ENCODE assay signal across 25 cellular contexts in genomic region chr12:72207094-72207493, GRCh38.
A peak's percentile ranks its signal among the peaks of the same experiment; 100 is the strongest.
DNase-seq lines count a peak whose midpoint lies in the region; ATAC-seq and TF ChIP-seq lines count a peak whose summit lies in the region.
"Had no signal": no experiment of that assay in that cellular context is flagged by ENCODE, and none has a peak within 500 bp of the region (broad histone marks: within the 10 kb centered on the region; RNA-seq: fewer than 3 reads in every experiment).

No MANE protein-coding gene starts in this region.

- DNase-seq in NCI-H748 (lab: John Stamatoyannopoulos, UW; ENCODE audit: unreplicated experiment) (peak; percentile 37), NCI-H748 treated with DMSO at 0.1 percent for 48 hours (lab: John Stamatoyannopoulos, UW) (no peak), NCI-H510A (lab: John Stamatoyannopoulos, UW) (peak; percentile 40), caudate nucleus (lab: John Stamatoyannopoulos, UW) (no peak), suprapubic skin (ENCODE audit: low spot score in 2 of 2) (no peak), upper lobe of right lung (no peak), Peyer's patch (no peak)
- DNase-seq in naive thymus-derived CD8-positive, alpha-beta T cell = no peak
- DNase-seq: activated CD4-positive, alpha-beta T cell treated with anti-CD3 and anti-CD28 coated beads, Interleukin-2, amount 10 ng/mL, durations not matched to agents 24 days and 14 days; activated naive CD8-positive, alpha-beta T cell treated with anti-CD3 and anti-CD28 coated beads, Interleukin-2, amount 50 U/mL, for 24 hours; activated T-cell treated with anti-CD3 and anti-CD28 coated beads, Interleukin-2, amount 50 U/mL, for 4 hours; CD8-positive, alpha-beta T cell; dermis blood vessel endothelial cell; GDM1; H9; left ventricle myocardium superior; NCI-H1105; stimulated activated naive CD8-positive, alpha-beta T cell treated with anti-CD3 and anti-CD28 coated beads, Interleukin-15, amount 100 ng/mL, for 72 hours; thyroid gland had no signal

- H3K27ac ChIP-seq in caudate nucleus (ENCODE audit: low read depth, low read length) = peak overlapping the region; percentile 54
- no peak overlapping the region for H3K27ac ChIP-seq in suprapubic skin
- no peak overlapping the region for H3K27ac ChIP-seq in upper lobe of right lung
- H3K27ac ChIP-seq in Peyer's patch = no peak overlapping the region
- H3K27ac ChIP-seq: skin epidermis, thyroid gland, VCaP had no signal

- no peak for ATAC-seq in upper lobe of right lung
- ATAC-seq in naive thymus-derived CD8-positive, alpha-beta T cell = no peak
- ATAC-seq: activated naive CD8-positive, alpha-beta T cell treated with anti-CD3 and anti-CD28 coated beads, Interleukin-2, amount 50 U/mL, for 24 hours; activated T-cell treated with anti-CD3 and anti-CD28 coated beads, Interleukin-2, amount 50 U/mL, for 4 hours; CD8-positive, alpha-beta T cell; left ventricle myocardium superior; Right ventricle myocardium inferior; stimulated activated naive CD8-positive, alpha-beta T cell treated with anti-CD3 and anti-CD28 coated beads, Interleukin-15, amount 100 ng/mL, for 72 hours had no signal

- POLR2A ChIA-PET in naive thymus-derived CD8-positive, alpha-beta T cell (lab: Charles Lee) = no interaction called here

- no peak for TF ChIP-seq EP300 in suprapubic skin (IDR thresholded peaks at IDR 0.05)

- H3K27me3 ChIP-seq in suprapubic skin (no peaks in the 10 kb centered on the region), upper lobe of right lung (no peaks in the 10 kb centered on the region), Peyer's patch (no peaks in the 10 kb centered on the region)
- H3K27me3 ChIP-seq: thyroid gland had no signal

- no peaks in the 10 kb centered on the region for H3K36me3 Mint-ChIP-seq in naive thymus-derived CD8-positive, alpha-beta T cell
- H3K36me3 Mint-ChIP-seq: CD8-positive, alpha-beta T cell had no signal

- H3K4me3 Mint-ChIP-seq in naive thymus-derived CD8-positive, alpha-beta T cell = no peak overlapping the region
- H3K4me3 Mint-ChIP-seq: activated CD4-positive, alpha-beta T cell treated with anti-CD3 and anti-CD28 coated beads, Interleukin-2, amount 10 ng/mL, durations not matched to agents 24 days and 14 days; activated naive CD8-positive, alpha-beta T cell treated with anti-CD3 and anti-CD28 coated beads, Interleukin-2, amount 50 U/mL, for 24 hours; activated T-cell treated with anti-CD3 and anti-CD28 coated beads, Interleukin-2, amount 50 U/mL, for 4 hours; B cell; CD8-positive, alpha-beta T cell; central memory CD8-positive, alpha-beta T cell; H9; stimulated activated naive CD8-positive, alpha-beta T cell treated with anti-CD3 and anti-CD28 coated beads, Interleukin-15, amount 100 ng/mL, for 72 hours; T-helper 2 cell treated with Interferon-gamma antibody and Interleukin-4, amounts not matched to agents 5 μg/mL and 100 μg/mL, for 36 hours had no signal

- H3K9me3 ChIP-seq in suprapubic skin (no peaks in the 10 kb centered on the region), upper lobe of right lung (no peaks in the 10 kb centered on the region), Peyer's patch (no peaks in the 10 kb centered on the region)
- H3K9me3 ChIP-seq: thyroid gland had no signal

- TF ChIP-seq POLR2A in suprapubic skin (IDR thresholded peaks at IDR 0.05) (no peak), Peyer's patch (IDR thresholded peaks at IDR 0.05) (no peak)

- H3K36me3 ChIP-seq in suprapubic skin (no peaks in the 10 kb centered on the region), upper lobe of right lung (no peaks in the 10 kb centered on the region), Peyer's patch (no peaks in the 10 kb centered on the region)
- H3K36me3 ChIP-seq: thyroid gland had no signal

- no peaks in the 10 kb centered on the region for H3K4me1 Mint-ChIP-seq in naive thymus-derived CD8-positive, alpha-beta T cell
- H3K4me1 Mint-ChIP-seq: activated CD4-positive, alpha-beta T cell treated with anti-CD3 and anti-CD28 coated beads, Interleukin-2, amount 10 ng/mL, durations not matched to agents 24 days and 14 days; activated naive CD8-positive, alpha-beta T cell treated with anti-CD3 and anti-CD28 coated beads, Interleukin-2, amount 50 U/mL, for 24 hours; B cell; central memory CD8-positive, alpha-beta T cell; stimulated activated naive CD8-positive, alpha-beta T cell treated with anti-CD3 and anti-CD28 coated beads, Interleukin-15, amount 100 ng/mL, for 72 hours had no signal

- TF ChIP-seq CTCF in suprapubic skin (IDR thresholded peaks at IDR 0.05) (no peak), upper lobe of right lung (IDR thresholded peaks at IDR 0.05) (no peak), Peyer's patch (IDR thresholded peaks at IDR 0.05) (no peak)

- no peaks in the 10 kb centered on the region for H3K4me1 ChIP-seq in suprapubic skin
- H3K4me1 ChIP-seq in upper lobe of right lung = no peaks in the 10 kb centered on the region
- no peaks in the 10 kb centered on the region for H3K4me1 ChIP-seq in Peyer's patch
- H3K4me1 ChIP-seq: thyroid gland had no signal

- H3K27me3 Mint-ChIP-seq in naive thymus-derived CD8-positive, alpha-beta T cell = peaks cover 0 to 9% (median 0%) of the 10 kb centered on the region in 5 donors
- H3K27me3 Mint-ChIP-seq: activated CD4-positive, alpha-beta T cell treated with anti-CD3 and anti-CD28 coated beads, Interleukin-2, amount 10 ng/mL, durations not matched to agents 24 days and 14 days; activated naive CD8-positive, alpha-beta T cell treated with anti-CD3 and anti-CD28 coated beads, Interleukin-2, amount 50 U/mL, for 24 hours; B cell; central memory CD8-positive, alpha-beta T cell; stimulated activated naive CD8-positive, alpha-beta T cell treated with anti-CD3 and anti-CD28 coated beads, Interleukin-15, amount 100 ng/mL, for 72 hours had no signal

- H3K27ac Mint-ChIP-seq in naive thymus-derived CD8-positive, alpha-beta T cell = no peak overlapping the region
- H3K27ac Mint-ChIP-seq: activated CD4-positive, alpha-beta T cell treated with anti-CD3 and anti-CD28 coated beads, Interleukin-2, amount 10 ng/mL, durations not matched to agents 24 days and 14 days; activated naive CD8-positive, alpha-beta T cell treated with anti-CD3 and anti-CD28 coated beads, Interleukin-2, amount 50 U/mL, for 24 hours; B cell; CD8-positive, alpha-beta T cell; H9; stimulated activated naive CD8-positive, alpha-beta T cell treated with anti-CD3 and anti-CD28 coated beads, Interleukin-15, amount 100 ng/mL, for 72 hours; T-helper 2 cell treated with Interferon-gamma antibody and Interleukin-4, amounts not matched to agents 5 μg/mL and 100 μg/mL, for 36 hours had no signal

- intact Hi-C loops in upper lobe of right lung (cut with DNase I) = no loop called here

- H3K9me3 Mint-ChIP-seq in naive thymus-derived CD8-positive, alpha-beta T cell = peaks cover 0 to 2% (median 0%) of the 10 kb centered on the region in 9 donors
- H3K9me3 Mint-ChIP-seq: activated CD4-positive, alpha-beta T cell treated with anti-CD3 and anti-CD28 coated beads, Interleukin-2, amount 10 ng/mL, durations not matched to agents 24 days and 14 days; activated naive CD8-positive, alpha-beta T cell treated with anti-CD3 and anti-CD28 coated beads, Interleukin-2, amount 50 U/mL, for 24 hours; activated T-cell treated with anti-CD3 and anti-CD28 coated beads, Interleukin-2, amount 50 U/mL, for 4 hours; H9; T-helper 2 cell treated with Interferon-gamma antibody and Interleukin-4, amounts not matched to agents 5 μg/mL and 100 μg/mL, for 36 hours had no signal

- H3K4me3 ChIP-seq in suprapubic skin = no peak overlapping the region
- H3K4me3 ChIP-seq in upper lobe of right lung = no peak overlapping the region
- H3K4me3 ChIP-seq in Peyer's patch = no peak overlapping the region
- H3K4me3 ChIP-seq: skin epidermis, thyroid gland had no signal

Comparison
In these comparisons a context has a peak if more than half of its experiments do, and no peak if none do; other contexts are left out.
1. DNase-seq: peak in NCI-H748 (single experiment) and NCI-H510A (single experiment); none in NCI-H748 treated with DMSO at 0.1 percent for 48 hours (single experiment), caudate nucleus (0 of 61), suprapubic skin (0 of 2), upper lobe of right lung (single experiment), naive thymus-derived CD8-positive, alpha-beta T cell (0 of 10) and Peyer's patch (0 of 3).